In genomic region chr5:38360323-38361061, GRCh38 we compare ENCODE assay signal across 34 cellular contexts.
"Had no signal": no experiment of that assay in that cellular context is flagged by ENCODE, and none has a peak within 500 bp of the region (broad histone marks: within the 10 kb centered on the region; RNA-seq: fewer than 3 reads in every experiment).

No MANE protein-coding gene starts in this region.

- H3K4me1 ChIP-seq: ascending aorta, breast epithelium, esophagus muscularis mucosa, foreskin keratinocyte, gastrocnemius medialis had no signal

- H3K27ac Mint-ChIP-seq: activated CD4-positive, alpha-beta memory T cell treated with anti-CD3 and anti-CD28 coated beads for 36 hours; activated CD4-positive, alpha-beta T cell treated with anti-CD3 and anti-CD28 coated beads for 36 hours; activated CD4-positive, alpha-beta T cell treated with anti-CD3 and anti-CD28 coated beads, Interleukin-2, amount 10 ng/mL, durations not matched to agents 24 days and 14 days; activated CD8-positive, alpha-beta memory T cell treated with anti-CD3 and anti-CD28 coated beads, Interleukin-2, amount 10 ng/mL, durations not matched to agents 7 days and 5 days; activated CD8-positive, alpha-beta T cell treated with anti-CD3 and anti-CD28 coated beads, Interleukin-2, amount 10 ng/mL, durations not matched to agents 7 days and 5 days; activated naive CD4-positive, alpha-beta T cell treated with anti-CD3 and anti-CD28 coated beads, Interleukin-2, amount 10 ng/mL, durations not matched to agents 7 days and 5 days; activated naive CD4-positive, alpha-beta T cell treated with anti-CD3 and anti-CD28 coated beads, Interleukin-2, amount 50 U/mL, for 72 hours; activated naive CD8-positive, alpha-beta T cell treated with anti-CD3 and anti-CD28 coated beads, Interleukin-2, amount 10 ng/mL, durations not matched to agents 7 days and 5 days; brain; effector memory CD8-positive, alpha-beta T cell; T-helper 17 cell; T-helper 2 cell treated with Interferon-gamma antibody and Interleukin-4, amounts not matched to agents 5 μg/mL and 100 μg/mL, for 36 hours had no signal

- DNase-seq: activated CD4-positive, alpha-beta memory T cell treated with anti-CD3 and anti-CD28 coated beads for 36 hours; activated CD4-positive, alpha-beta T cell treated with anti-CD3 and anti-CD28 coated beads for 36 hours; activated CD4-positive, alpha-beta T cell treated with anti-CD3 and anti-CD28 coated beads, Interleukin-2, amount 10 ng/mL, durations not matched to agents 24 days and 14 days; activated CD4-positive, CD25-positive, alpha-beta regulatory T cell; activated CD4-positive, CD25-positive, alpha-beta regulatory T cell treated with anti-CD3 and anti-CD28 coated beads, Interleukin-2, amount 50 U/mL, for 72 hours; activated CD8-positive, alpha-beta memory T cell treated with anti-CD3 and anti-CD28 coated beads, Interleukin-2, amount 10 ng/mL, durations not matched to agents 7 days and 5 days; activated CD8-positive, alpha-beta memory T cell treated with anti-CD3 and anti-CD28 coated beads, Interleukin-2, amount 50 U/mL, for 4 hours; activated CD8-positive, alpha-beta T cell treated with anti-CD3 and anti-CD28 coated beads, Interleukin-2, amount 10 ng/mL, durations not matched to agents 7 days and 5 days; activated gamma-delta T cell; activated naive CD4-positive, alpha-beta T cell; activated naive CD4-positive, alpha-beta T cell treated with anti-CD3 and anti-CD28 coated beads, Interleukin-2, amount 10 ng/mL, durations not matched to agents 7 days and 5 days; activated naive CD8-positive, alpha-beta T cell treated with anti-CD3 and anti-CD28 coated beads, Interleukin-2, amount 10 ng/mL, durations not matched to agents 7 days and 5 days; activated T-cell treated with anti-CD3 and anti-CD28 coated beads, Interleukin-2, amount 50 U/mL, for 1 hour; activated T-cell treated with anti-CD3 and anti-CD28 coated beads, Interleukin-2, amount 50 U/mL, for 48 hours; central memory CD4-positive, alpha-beta T cell; cerebellar nuclear complex; cortex of kidney; dermis blood vessel endothelial cell; effector CD4-positive, alpha-beta T cell; effector memory CD8-positive, alpha-beta T cell; erythroblast; foreskin keratinocyte; gastrocnemius medialis; glutamatergic neuron; heart left ventricle; T-helper 17 cell; T1000 had no signal

- H3K9me3 Mint-ChIP-seq: activated CD4-positive, alpha-beta memory T cell treated with anti-CD3 and anti-CD28 coated beads for 36 hours; activated CD4-positive, alpha-beta T cell treated with anti-CD3 and anti-CD28 coated beads, Interleukin-2, amount 10 ng/mL, durations not matched to agents 24 days and 14 days; activated naive CD4-positive, alpha-beta T cell treated with anti-CD3 and anti-CD28 coated beads, Interleukin-2, amount 10 ng/mL, durations not matched to agents 7 days and 5 days; activated naive CD4-positive, alpha-beta T cell treated with anti-CD3 and anti-CD28 coated beads, Interleukin-2, amount 50 U/mL, for 72 hours; activated naive CD8-positive, alpha-beta T cell treated with anti-CD3 and anti-CD28 coated beads, Interleukin-2, amount 10 ng/mL, durations not matched to agents 7 days and 5 days; brain; effector memory CD8-positive, alpha-beta T cell; T-helper 2 cell treated with Interferon-gamma antibody and Interleukin-4, amounts not matched to agents 5 μg/mL and 100 μg/mL, for 36 hours had no signal

- H3K27me3 Mint-ChIP-seq: activated CD4-positive, alpha-beta T cell treated with anti-CD3 and anti-CD28 coated beads, Interleukin-2, amount 10 ng/mL, durations not matched to agents 24 days and 14 days had no signal

- H3K36me3 ChIP-seq: ascending aorta, breast epithelium, cardiac muscle cell, esophagus muscularis mucosa, gastrocnemius medialis, heart left ventricle had no signal

- H3K27me3 ChIP-seq: ascending aorta, breast epithelium, cardiac muscle cell, esophagus muscularis mucosa, gastrocnemius medialis, heart left ventricle had no signal

- H3K27ac ChIP-seq: ascending aorta, breast epithelium, cardiac muscle cell, esophagus muscularis mucosa, foreskin keratinocyte, gastrocnemius medialis, heart left ventricle had no signal

- ATAC-seq: activated CD4-positive, alpha-beta T cell treated with anti-CD3 and anti-CD28 coated beads for 36 hours; activated CD8-positive, alpha-beta memory T cell treated with anti-CD3 and anti-CD28 coated beads, Interleukin-2, amount 10 ng/mL, durations not matched to agents 7 days and 5 days; activated CD8-positive, alpha-beta T cell treated with anti-CD3 and anti-CD28 coated beads, Interleukin-2, amount 10 ng/mL, durations not matched to agents 7 days and 5 days; activated naive CD4-positive, alpha-beta T cell treated with anti-CD3 and anti-CD28 coated beads, Interleukin-2, amount 50 U/mL, for 72 hours; effector memory CD8-positive, alpha-beta T cell; foreskin keratinocyte; gastrocnemius medialis; heart left ventricle; T-helper 17 cell had no signal

- H3K36me3 Mint-ChIP-seq: activated CD4-positive, alpha-beta memory T cell treated with anti-CD3 and anti-CD28 coated beads for 36 hours; activated CD8-positive, alpha-beta memory T cell treated with anti-CD3 and anti-CD28 coated beads, Interleukin-2, amount 10 ng/mL, durations not matched to agents 7 days and 5 days; activated naive CD4-positive, alpha-beta T cell treated with anti-CD3 and anti-CD28 coated beads, Interleukin-2, amount 10 ng/mL, durations not matched to agents 7 days and 5 days; activated naive CD4-positive, alpha-beta T cell treated with anti-CD3 and anti-CD28 coated beads, Interleukin-2, amount 50 U/mL, for 72 hours; activated naive CD8-positive, alpha-beta T cell treated with anti-CD3 and anti-CD28 coated beads, Interleukin-2, amount 10 ng/mL, durations not matched to agents 7 days and 5 days; brain had no signal

- H3K4me3 Mint-ChIP-seq: activated CD4-positive, alpha-beta memory T cell treated with anti-CD3 and anti-CD28 coated beads for 36 hours; activated CD4-positive, alpha-beta T cell treated with anti-CD3 and anti-CD28 coated beads for 36 hours; activated CD4-positive, alpha-beta T cell treated with anti-CD3 and anti-CD28 coated beads, Interleukin-2, amount 10 ng/mL, durations not matched to agents 24 days and 14 days; activated CD8-positive, alpha-beta memory T cell treated with anti-CD3 and anti-CD28 coated beads, Interleukin-2, amount 10 ng/mL, durations not matched to agents 7 days and 5 days; activated CD8-positive, alpha-beta T cell treated with anti-CD3 and anti-CD28 coated beads, Interleukin-2, amount 10 ng/mL, durations not matched to agents 7 days and 5 days; activated naive CD4-positive, alpha-beta T cell treated with anti-CD3 and anti-CD28 coated beads, Interleukin-2, amount 10 ng/mL, durations not matched to agents 7 days and 5 days; activated naive CD8-positive, alpha-beta T cell treated with anti-CD3 and anti-CD28 coated beads, Interleukin-2, amount 10 ng/mL, durations not matched to agents 7 days and 5 days; brain; effector memory CD8-positive, alpha-beta T cell; T-helper 17 cell; T-helper 2 cell treated with Interferon-gamma antibody and Interleukin-4, amounts not matched to agents 5 μg/mL and 100 μg/mL, for 36 hours had no signal

- H3K4me3 ChIP-seq: ascending aorta, breast epithelium, cardiac muscle cell, esophagus muscularis mucosa, gastrocnemius medialis, heart left ventricle had no signal

- H3K4me1 Mint-ChIP-seq: activated CD4-positive, alpha-beta T cell treated with anti-CD3 and anti-CD28 coated beads for 36 hours; activated CD4-positive, alpha-beta T cell treated with anti-CD3 and anti-CD28 coated beads, Interleukin-2, amount 10 ng/mL, durations not matched to agents 24 days and 14 days; activated CD8-positive, alpha-beta memory T cell treated with anti-CD3 and anti-CD28 coated beads, Interleukin-2, amount 10 ng/mL, durations not matched to agents 7 days and 5 days; activated naive CD8-positive, alpha-beta T cell treated with anti-CD3 and anti-CD28 coated beads, Interleukin-2, amount 10 ng/mL, durations not matched to agents 7 days and 5 days; brain; T-helper 17 cell had no signal

- H3K9me3 ChIP-seq: ascending aorta, breast epithelium, esophagus muscularis mucosa, gastrocnemius medialis, heart left ventricle had no signal
